ENCODE assay signal across 9 cellular contexts in the genomic region with DNA sequence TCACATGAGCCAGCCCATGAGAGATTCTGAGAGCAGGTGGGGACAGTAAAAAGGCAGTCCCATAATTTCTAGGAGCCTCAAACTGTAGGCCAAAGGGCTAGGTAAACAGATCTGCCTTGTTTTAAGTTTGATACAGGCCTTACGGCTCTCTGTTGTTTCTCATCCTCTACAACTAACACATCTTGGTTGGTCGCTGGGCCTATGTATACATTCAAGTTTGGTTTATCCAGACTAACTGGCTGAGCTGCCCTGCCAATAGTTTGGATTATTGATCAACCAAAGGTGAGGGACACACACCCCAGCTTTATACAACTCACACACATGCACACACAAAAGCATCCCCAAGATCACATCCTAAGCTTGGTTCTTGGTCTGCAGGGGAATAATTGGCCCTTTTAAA. TPM values are rescaled to one million over a fixed set of nuclear protein-coding genes. Genes with fewer than 3 reads are reported as not detected.
DNase-seq lines count a peak whose midpoint lies in the region; ATAC-seq and TF ChIP-seq lines count a peak whose summit lies in the region.
"Had no signal": no experiment of that assay in that cellular context is flagged by ENCODE, and none has a peak within 500 bp of the region (broad histone marks: within the 10 kb centered on the region; RNA-seq: fewer than 3 reads in every experiment).

No MANE protein-coding gene starts in this region.

- H3K4me1 ChIP-seq in Peyer's patch, result peaks cover 0 to 49% (median 4%) of the 10 kb centered on the region in 4 donors
- peaks cover 16% of the 10 kb centered on the region for H3K4me1 ChIP-seq in prostate gland (replicated peaks)

- H3K4me3 Mint-ChIP-seq in Calu3 (ENCODE audit: low read depth, unreplicated experiment), result peak overlapping the region; percentile 88

- peak overlapping the region; percentile 3 to 100 (median 66) for H3K27ac ChIP-seq in Peyer's patch
- H3K27ac ChIP-seq in epithelial cell of prostate, result peak overlapping the region; percentile 96
- peak overlapping the region; percentile 98 to 100 for H3K27ac ChIP-seq in prostate gland

- CTCF ChIA-PET in Calu3 (lab: Charles Lee), result interaction anchor here (0.6 to 2.9 kb wide), 6 partner anchors 8 to 825 kb away, joined by 3 to 11 read pairs (median 4); no protein-coding TSS in a partner anchor

- no TSS peak for BruUV-seq in Calu3 (replicated peaks; lab: Mats Ljungman, UMichigan)

- H3K27me3 ChIP-seq in Peyer's patch (no peaks in the 10 kb centered on the region), prostate gland (replicated peaks; ENCODE audit: insufficient read depth) (no peaks in the 10 kb centered on the region)

- H3K36me3 Mint-ChIP-seq in Calu3 (ENCODE audit: insufficient read depth, unreplicated experiment), result peaks cover 53% of the 10 kb centered on the region

- intact Hi-C loops in Calu3 (cut with micrococcal nuclease; ENCODE audit: unreplicated experiment), result loop anchor here (1.0 to 5.0 kb wide), 3 partner anchors 8 to 213 kb away; partner anchors contain the start of genes EIF2A, SELENOT and SERP1
- intact Hi-C loops in prostate gland (cut with DNase I), result loop anchor here (5.0 to 10.0 kb wide), 5 partner anchors 38 to 1795 kb away; partner anchors contain the start of genes EIF2A, SELENOT, SERP1 and TSC22D2

- H3K4me3 ChIP-seq in Peyer's patch (peak overlapping the region; percentile 73 to 94 (median 80)), prostate gland (peak overlapping the region; percentile 74 to 98)

- H3K9me3 ChIP-seq in Peyer's patch (no peaks in the 10 kb centered on the region), prostate gland (no peaks in the 10 kb centered on the region)

- H3K36me3 ChIP-seq in Peyer's patch, result peaks cover 0 to 4% (median 0%) of the 10 kb centered on the region in 3 donors
- no peaks in the 10 kb centered on the region for H3K36me3 ChIP-seq in prostate gland

- TF ChIP-seq CTCF in Calu3 (IDR thresholded peaks at IDR 0.05; ENCODE audit: unreplicated experiment), result no peak
- TF ChIP-seq CTCF in Peyer's patch (IDR thresholded peaks at IDR 0.05), result no peak
- no peak for TF ChIP-seq CTCF in prostate gland (IDR thresholded peaks at IDR 0.05)

- WGBS in prostate gland, result 43% methylated on average over 2 of the region's 2 CpGs

- H3K27ac Mint-ChIP-seq in Calu3 (ENCODE audit: unreplicated experiment), result peak overlapping the region; percentile 96

- H3K4me1 Mint-ChIP-seq in Calu3 (ENCODE audit: low read depth, unreplicated experiment), result peaks cover 45% of the 10 kb centered on the region

- ATAC-seq in GM19455 (IDR thresholded peaks at IDR 0.05; ENCODE audit: unreplicated experiment), result no peak

- DNase-seq in Calu3, result no peak
- DNase-seq in Peyer's patch, result no peak
- no peak for DNase-seq in epithelial cell of prostate (ENCODE audit: low read depth, low spot score)
- no peak for DNase-seq in prostate gland (ENCODE audit: low spot score)
- DNase-seq in OCI-M1 (lab: John Stamatoyannopoulos, UW), result no peak
- no peak for DNase-seq in NOMO-1 treated with DMSO at 0.1 percent for 48 hours (lab: John Stamatoyannopoulos, UW; ENCODE audit: unreplicated experiment)
- DNase-seq in AML-193 (lab: John Stamatoyannopoulos, UW), result no peak
- DNase-seq: mesendoderm had no signal

- TF ChIP-seq POLR2A in Peyer's patch (IDR thresholded peaks at IDR 0.05), result no peak
- no peak for TF ChIP-seq POLR2A in prostate gland (IDR thresholded peaks at IDR 0.05)

- H3K9me3 Mint-ChIP-seq in Calu3 (ENCODE audit: low read depth, unreplicated experiment), result no peaks in the 10 kb centered on the region

- no peaks in the 10 kb centered on the region for H3K27me3 Mint-ChIP-seq in Calu3 (ENCODE audit: unreplicated experiment)

RNA-seq across cellular contexts. Expression of gene SIAH2, which starts 3.0 kb away (rescaled TPM):
- total RNA-seq in Calu3 (2022) (30.6 and 33.6 TPM in 2 replicates), Peyer's patch (10 to 100 TPM; 21.4 to 42.6 (median 32.9) TPM), prostate gland (10 to 100 TPM; 47.4 to 48.9 TPM)

RNA-seq across cellular contexts. Expression of gene ERICH6, which starts 56.2 kb away (rescaled TPM):
- 0.29 TPM in 1 of 2 replicates, not detected in the other for total RNA-seq in Calu3 (2022)
- total RNA-seq in Peyer's patch, result not detected
- total RNA-seq in prostate gland, result under 1 TPM; 0.09 to 0.57 TPM
